In genomic region chrX:119605739-119606507, GRCh38 we compare ENCODE assay signal across 8 cellular contexts. TPM values are rescaled to one million over a fixed set of nuclear protein-coding genes. Genes with fewer than 3 reads are reported as not detected.
DNase-seq lines count a peak whose midpoint lies in the region; ATAC-seq and TF ChIP-seq lines count a peak whose summit lies in the region.

Gene NKRF (minus strand): TSS chrX:119606424.

- no peaks in the 10 kb centered on the region for H3K9me3 ChIP-seq in right lobe of liver

- no peaks in the 10 kb centered on the region for H3K27me3 Mint-ChIP-seq in activated CD4-positive, alpha-beta T cell treated with anti-CD3 and anti-CD28 coated beads, Interleukin-2, amount 10 ng/mL, durations not matched to agents 7 days and 5 days

- intact Hi-C loops in right lobe of liver (cut with DNase I), result no loop called here

- peaks cover 3% of the 10 kb centered on the region for H3K36me3 Mint-ChIP-seq in activated CD4-positive, alpha-beta T cell treated with anti-CD3 and anti-CD28 coated beads, Interleukin-2, amount 10 ng/mL, durations not matched to agents 7 days and 5 days (ENCODE audit: low read depth)

- H3K79me2 ChIP-seq in ACC112 (ENCODE audit: control insufficient read depth, insufficient read depth, low read length, unreplicated experiment), result peaks cover 44% of the 10 kb centered on the region

- no peak for TF ChIP-seq CTCF in right lobe of liver (IDR thresholded peaks at IDR 0.05)

- peak; percentile 71 for ATAC-seq in GM18870 (IDR thresholded peaks at IDR 0.05; ENCODE audit: unreplicated experiment)
- peak; percentile 83 for ATAC-seq in HG03135 (IDR thresholded peaks at IDR 0.05; ENCODE audit: unreplicated experiment)
- peak; percentile 62 to 97 (median 72) for ATAC-seq in right lobe of liver

- peaks cover 6% of the 10 kb centered on the region for H3K4me1 ChIP-seq in ACC112 (ENCODE audit: control insufficient read depth, insufficient read depth, low read length, unreplicated experiment)
- no peaks in the 10 kb centered on the region for H3K4me1 ChIP-seq in right lobe of liver

- H3K36me3 ChIP-seq in ACC112 (ENCODE audit: insufficient read depth, low read length) (no peaks in the 10 kb centered on the region), right lobe of liver (no peaks in the 10 kb centered on the region)

- no peaks in the 10 kb centered on the region for H3K9me3 Mint-ChIP-seq in activated CD4-positive, alpha-beta T cell treated with anti-CD3 and anti-CD28 coated beads, Interleukin-2, amount 10 ng/mL, durations not matched to agents 7 days and 5 days

- TF ChIP-seq POLR2A in right lobe of liver (IDR thresholded peaks at IDR 0.05), result peak; percentile 78

- H3K4me1 Mint-ChIP-seq in activated CD4-positive, alpha-beta T cell treated with anti-CD3 and anti-CD28 coated beads, Interleukin-2, amount 10 ng/mL, durations not matched to agents 7 days and 5 days, result peaks cover 35% of the 10 kb centered on the region

- POLR2A ChIA-PET in activated CD4-positive, alpha-beta T cell treated with anti-CD3 and anti-CD28 coated beads, Interleukin-2, amount 10 ng/mL, durations not matched to agents 7 days and 5 days (lab: Charles Lee), result no interaction called here

- WGBS in right lobe of liver (ENCODE audit: insufficient coverage, low coverage, low lambda C conversion rate, missing lambda C conversion rate), result 37% methylated on average over 35 of the region's 78 CpGs

- CTCF ChIA-PET in activated CD4-positive, alpha-beta T cell treated with anti-CD3 and anti-CD28 coated beads, Interleukin-2, amount 10 ng/mL, durations not matched to agents 7 days and 5 days (lab: Charles Lee), result interaction anchor here (2.8 kb wide), 1 partner anchor 124 kb away, joined by 10 read pairs; no protein-coding TSS in a partner anchor

- peak within 1 kb of the TSS; percentile 97 for H3K27ac Mint-ChIP-seq in activated CD4-positive, alpha-beta T cell treated with anti-CD3 and anti-CD28 coated beads, Interleukin-2, amount 10 ng/mL, durations not matched to agents 7 days and 5 days

- peak within 1 kb of the TSS; percentile 76 for H2AFZ ChIP-seq in ACC112 (ENCODE audit: low read length, unreplicated experiment)

- DNase-seq in NCI-H2227 (lab: John Stamatoyannopoulos, UW; ENCODE audit: unreplicated experiment) (peak; percentile 99), cortex of kidney (lab: John Stamatoyannopoulos, UW) (peak; percentile 3), right lobe of liver (peak; percentile 91 to 93 (median 92))
- peak; percentile 91 for DNase-seq in activated CD4-positive, alpha-beta T cell treated with anti-CD3 and anti-CD28 coated beads, Interleukin-2, amount 10 ng/mL, durations not matched to agents 7 days and 5 days
- DNase-seq in stimulated activated CD4-positive, alpha-beta T cell treated with anti-CD3 and anti-CD28 coated beads, Interleukin-4, amount 100 ng/mL, for 4 hours, result peak; percentile 84 to 88

- H3K27me3 ChIP-seq in ACC112 (ENCODE audit: insufficient read depth, low read length), result no peaks in the 10 kb centered on the region
- no peaks in the 10 kb centered on the region for H3K27me3 ChIP-seq in right lobe of liver

- peak within 1 kb of the TSS; percentile 93 for H3K4me3 Mint-ChIP-seq in activated CD4-positive, alpha-beta T cell treated with anti-CD3 and anti-CD28 coated beads, Interleukin-2, amount 10 ng/mL, durations not matched to agents 7 days and 5 days

- H3K4me3 ChIP-seq in ACC112 (ENCODE audit: low read depth, low read length), result peak within 1 kb of the TSS; percentile 93
- H3K4me3 ChIP-seq in right lobe of liver, result peak within 1 kb of the TSS; percentile 65 to 70 (median 66)

- H3K27ac ChIP-seq in ACC112 (ENCODE audit: low read depth, low read length) (peak within 1 kb of the TSS; percentile 80), right lobe of liver (peak within 1 kb of the TSS; percentile 72 to 95 (median 90))

RNA-seq across cellular contexts. Expression of gene NKRF, which starts in this region (rescaled TPM):
- total RNA-seq in activated CD4-positive, alpha-beta T cell treated with anti-CD3 and anti-CD28 coated beads, Interleukin-2, amount 10 ng/mL, durations not matched to agents 7 days and 5 days, result 10 to 100 TPM; 13.7 to 15.4 TPM
- 1 to 10 TPM; 3.0 to 4.4 (median 4.0) TPM for total RNA-seq in right lobe of liver

Comparison
In these comparisons a context has a peak if more than half of its experiments do, and no peak if none do; other contexts are left out.
1. Peak in every context shown above with its lines: DNase-seq, ATAC-seq, H3K4me3 ChIP-seq and H3K27ac ChIP-seq.
2. DNase-seq: peak in every context shown above with its lines; median percentile 99 in NCI-H2227; 92 in right lobe of liver; 91 in activated CD4-positive, alpha-beta T cell treated with anti-CD3 and anti-CD28 coated beads, Interleukin-2, amount 10 ng/mL, durations not matched to agents 7 days and 5 days; 86 in stimulated activated CD4-positive, alpha-beta T cell treated with anti-CD3 and anti-CD28 coated beads, Interleukin-4, amount 100 ng/mL, for 4 hours; 3 in cortex of kidney.